ENCODE assay signal across 17 cellular contexts in the genomic region with DNA sequence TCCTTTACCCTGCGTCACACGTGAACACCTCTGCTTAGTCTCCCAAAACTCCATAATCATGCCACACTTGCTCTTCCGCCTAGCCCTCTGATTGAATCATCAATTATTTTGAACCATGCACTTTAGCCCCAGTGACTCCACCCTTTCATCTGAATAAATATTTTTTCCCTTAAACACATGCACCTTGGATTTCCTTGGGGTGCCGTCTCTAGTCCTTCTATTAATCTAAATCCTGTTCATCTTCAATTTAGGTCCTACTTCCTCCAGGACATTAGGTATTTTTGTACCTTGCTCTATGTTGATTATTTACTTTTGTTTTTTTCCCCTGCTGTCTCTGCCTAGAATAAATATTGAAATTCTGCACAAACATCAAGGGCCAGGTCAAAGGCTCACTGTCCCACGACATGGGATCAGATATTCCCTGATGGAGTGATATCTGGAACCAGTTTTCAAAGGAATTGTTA.
"Had no signal": no experiment of that assay in that cellular context is flagged by ENCODE, and none has a peak within 500 bp of the region (broad histone marks: within the 10 kb centered on the region; RNA-seq: fewer than 3 reads in every experiment).

No MANE protein-coding gene starts in this region.

- DNase-seq: KBM-7, NCI-H1092 treated with DMSO at 0.1 percent for 48 hours, NCI-H1436, NCI-H187, NCI-H2029, NCI-H2081 treated with DMSO at 0.1 percent for 48 hours, NCI-H2171, NCI-H226, NCI-H446, NCI-H510A, NCI-H524 treated with DMSO at 0.1 percent for 48 hours, NCI-H69, NCI-H774, SHP77, SK-N-SH, SW 1271 had no signal

- H3K9ac ChIP-seq: SK-N-SH had no signal

- H3K27ac ChIP-seq: RWPE1 had no signal

- H3K9me3 ChIP-seq: SK-N-SH had no signal
